In genomic region chr3:45167011-45167911, GRCh38 we compare ENCODE assay signal across 8 cellular contexts. TPM values are rescaled to one million over a fixed set of nuclear protein-coding genes. Genes with fewer than 3 reads are reported as not detected.
DNase-seq lines count a peak whose midpoint lies in the region; ATAC-seq and TF ChIP-seq lines count a peak whose summit lies in the region.

No MANE protein-coding gene starts in this region.

- peaks cover 4% of the 10 kb centered on the region for H3K36me3 Mint-ChIP-seq in activated naive CD4-positive, alpha-beta T cell treated with anti-CD3 and anti-CD28 coated beads, Interleukin-2, amount 50 U/mL, for 24 hours

- H3K27me3 ChIP-seq in SK-N-SH (ENCODE audit: insufficient read depth) (no peaks in the 10 kb centered on the region), parathyroid adenoma (ENCODE audit: control insufficient read depth, insufficient read depth, low read length) (no peaks in the 10 kb centered on the region), transverse colon (no peaks in the 10 kb centered on the region)

- H4K20me1 ChIP-seq in SK-N-SH (ENCODE audit: insufficient read depth), result no peaks in the 10 kb centered on the region

- TF ChIP-seq RAD21 in SK-N-SH (IDR thresholded peaks at IDR 0.05; ENCODE audit: low read length), result 0 out of 2 replicates have a peak, but pooled peaks have one; percentile 15

- DNase-seq in AG10803 (ENCODE audit: low read depth) (peak; percentile 96), Kasumi-1 (lab: John Stamatoyannopoulos, UW) (peak; percentile 97 to 98), SK-N-SH (peak; percentile 80), Right ventricle myocardium inferior (ENCODE audit: missing footprints) (peak; percentile 84), transverse colon (peak; percentile 92)

- peak; percentile 44 for TF ChIP-seq POLR2A in transverse colon (IDR thresholded peaks at IDR 0.05)

- H3F3A ChIP-seq in SK-N-SH (replicated peaks; ENCODE audit: insufficient read depth), result peaks cover 25% of the 10 kb centered on the region

- WGBS in SK-N-SH (ENCODE audit: low lambda C conversion rate), result 5% methylated on average over 23 of the region's 23 CpGs
- 25 to 32% methylated on average over 9 to 23 of the region's 23 CpGs for WGBS in transverse colon (ENCODE audit: low coverage in 1 of 2), 2 donors

- TF ChIP-seq CTCF in AG10803 (conservative IDR thresholded peaks at IDR 0.05; ENCODE audit: low read length), result no peak
- no peak for TF ChIP-seq CTCF in SK-N-SH (IDR thresholded peaks at IDR 0.05)
- no peak for TF ChIP-seq CTCF in parathyroid adenoma (IDR thresholded peaks at IDR 0.05)
- no peak for TF ChIP-seq CTCF in transverse colon (IDR thresholded peaks at IDR 0.05)

- H3K4me1 ChIP-seq in SK-N-SH (ENCODE audit: control insufficient read depth in 1 of 2, insufficient read depth in 2 of 2, low read depth in 1 of 2, low read length in 1 of 2), result peaks cover 26 to 30% of the 10 kb centered on the region in 2 experiments
- H3K4me1 ChIP-seq in parathyroid adenoma, result no peaks in the 10 kb centered on the region
- peaks cover 7 to 28% (median 12%) of the 10 kb centered on the region in 4 donors for H3K4me1 ChIP-seq in transverse colon

- in situ Hi-C loops in transverse colon (cut with MboI; ENCODE audit: low pct_ligation_motif_present in 1 of 4, low pct_unique_long_range_greater_than_20kb in 1 of 4, low sequenced_read_pairs in 3 of 4), result no loop called here

- H3K4me1 Mint-ChIP-seq in activated naive CD4-positive, alpha-beta T cell treated with anti-CD3 and anti-CD28 coated beads, Interleukin-2, amount 50 U/mL, for 24 hours, result peaks cover 41% of the 10 kb centered on the region

- H2AFZ ChIP-seq in SK-N-SH (ENCODE audit: low read depth) (peak overlapping the region; percentile 75), parathyroid adenoma (peak overlapping the region; percentile 43)

- H3K27ac Mint-ChIP-seq in activated naive CD4-positive, alpha-beta T cell treated with anti-CD3 and anti-CD28 coated beads, Interleukin-2, amount 50 U/mL, for 24 hours, result peak overlapping the region; percentile 96

- H3K9ac ChIP-seq in SK-N-SH (peak overlapping the region; percentile 83), parathyroid adenoma (no peak overlapping the region)

- CTCF ChIA-PET in SK-N-SH (lab: Yijun Ruan, JAX), result interaction anchor here (0.6 to 1.3 kb wide), 3 partner anchors 14 to 852 kb away, joined by 3 read pairs; no protein-coding TSS in a partner anchor

- H3K4me2 ChIP-seq in SK-N-SH, result peak overlapping the region; percentile 65
- H3K4me2 ChIP-seq in parathyroid adenoma (ENCODE audit: low read length), result no peak overlapping the region

- H3K4me3 ChIP-seq in AG10803 (ENCODE audit: low read length), result peak overlapping the region; percentile 12; the same call in 1 of the 2 replicates
- H3K4me3 ChIP-seq in SK-N-SH (ENCODE audit: low read depth in 2 of 2, low read length in 1 of 2), result peak overlapping the region; percentile 2 to 21; a peak in 3 of 4 replicates
- H3K4me3 ChIP-seq in parathyroid adenoma (ENCODE audit: low read depth, low read length), result no peak overlapping the region
- no peak overlapping the region for H3K4me3 ChIP-seq in transverse colon

- H3K27me3 Mint-ChIP-seq in activated naive CD4-positive, alpha-beta T cell treated with anti-CD3 and anti-CD28 coated beads, Interleukin-2, amount 50 U/mL, for 24 hours, result no peaks in the 10 kb centered on the region

- H3K36me3 ChIP-seq in SK-N-SH (replicated peaks in 1 of 2; ENCODE audit: control insufficient read depth in 1 of 2, insufficient read depth in 2 of 2, low read length in 1 of 2), result no peaks in the 10 kb centered on the region
- H3K36me3 ChIP-seq in parathyroid adenoma (ENCODE audit: control insufficient read depth, insufficient read depth, low read length), result no peaks in the 10 kb centered on the region
- H3K36me3 ChIP-seq in transverse colon, result no peaks in the 10 kb centered on the region

- no peaks in the 10 kb centered on the region for H3K9me3 Mint-ChIP-seq in activated naive CD4-positive, alpha-beta T cell treated with anti-CD3 and anti-CD28 coated beads, Interleukin-2, amount 50 U/mL, for 24 hours

- no peaks in the 10 kb centered on the region for H3K9me3 ChIP-seq in SK-N-SH
- H3K9me3 ChIP-seq in parathyroid adenoma (ENCODE audit: control insufficient read depth, low read length), result no peaks in the 10 kb centered on the region
- H3K9me3 ChIP-seq in transverse colon, result no peaks in the 10 kb centered on the region

- H3K4me3 Mint-ChIP-seq in activated naive CD4-positive, alpha-beta T cell treated with anti-CD3 and anti-CD28 coated beads, Interleukin-2, amount 50 U/mL, for 24 hours, result peak overlapping the region; percentile 74

- intact Hi-C loops in Right ventricle myocardium inferior (cut with DNase I), result loop anchor here (5.0 kb wide), 1 partner anchor 40 kb away; no protein-coding TSS in a partner anchor
- intact Hi-C loops in transverse colon (cut with DNase I; ENCODE audit: low total_unique reads), result no loop called here

- TF ChIP-seq EP300 in SK-N-SH (IDR thresholded peaks at IDR 0.05; ENCODE audit: borderline replicate concordance in 1 of 2, low read depth in 1 of 2, low read length in 1 of 2), result peak; percentile 52 to 59; a peak in 3 of 4 replicates
- TF ChIP-seq EP300 in transverse colon (IDR thresholded peaks at IDR 0.05; ENCODE audit: low read depth), result no peak

- H3K79me2 ChIP-seq in SK-N-SH (ENCODE audit: insufficient read depth), result no peaks in the 10 kb centered on the region
- H3K79me2 ChIP-seq in parathyroid adenoma, result no peaks in the 10 kb centered on the region

- peak overlapping the region; percentile 92 to 98 for H3K27ac ChIP-seq in SK-N-SH (ENCODE audit: low read depth in 2 of 2, low read length in 1 of 2)
- no peak overlapping the region for H3K27ac ChIP-seq in parathyroid adenoma
- peak overlapping the region; percentile 54 to 75 (median 66) for H3K27ac ChIP-seq in transverse colon

- POLR2A ChIA-PET in SK-N-SH (lab: Yijun Ruan, JAX), result no interaction called here

- no peaks in the 10 kb centered on the region for H3K9me2 ChIP-seq in SK-N-SH

- ATAC-seq in GM19467 (IDR thresholded peaks at IDR 0.05; ENCODE audit: unreplicated experiment) (peak; percentile 54), Right ventricle myocardium inferior (peak; percentile 66)

TF ChIP-seq in SK-N-SH, 30 proteins besides CTCF, POLR2A, EP300 and RAD21 (continues in another document):
- TF ChIP-seq USF2 (IDR thresholded peaks at IDR 0.05; ENCODE audit: borderline replicate concordance, low read depth, low read length) (no peak), POLR2AphosphoS5 (IDR thresholded peaks at IDR 0.05; ENCODE audit: low read depth, low read length) (peak; percentile 51), TAF1 (IDR thresholded peaks at IDR 0.05; ENCODE audit: borderline replicate concordance, low read depth, low read length) (peak; percentile 64; the same call in 1 of the 2 replicates), SMC3 (IDR thresholded peaks at IDR 0.05; ENCODE audit: low read depth, low read length) (0 out of 2 replicates have a peak, but pooled peaks have one; percentile 4), IRF3 (IDR thresholded peaks at IDR 0.05; ENCODE audit: low read depth, low read length) (no peak), MXI1 (IDR thresholded peaks at IDR 0.05; ENCODE audit: low read depth, low read length) (peak; percentile 62; the same call in 1 of the 2 replicates), TEAD4 (IDR thresholded peaks at IDR 0.05; ENCODE audit: borderline replicate concordance, insufficient read depth) (peak; percentile 63; the same call in 1 of the 2 replicates), PBX3 (IDR thresholded peaks at IDR 0.05) (peak; percentile 62)

RNA-seq across cellular contexts. Expression of gene CDCP1, which starts 21.1 kb away (rescaled TPM):
- polyA plus RNA-seq in SK-N-SH (2012; rRNA removed), result 2.7 and 3.6 TPM in 2 replicates
- polyA plus RNA-seq in SK-N-SH (2012; cell fraction: cytosol; rRNA removed), result 2.2 and 2.9 TPM in 2 replicates
- 2.1 and 2.8 TPM in 2 replicates for polyA plus RNA-seq in SK-N-SH (2012; cell fraction: nucleus; rRNA removed)
- 0.32 TPM for total RNA-seq in Right ventricle myocardium inferior
- total RNA-seq in transverse colon, result 10 to 100 TPM; 41.6 to 64.6 (median 53.4) TPM

RNA-seq across cellular contexts. Expression of gene TMEM158, which starts 58.8 kb away (rescaled TPM):
- polyA plus RNA-seq in SK-N-SH (2012; rRNA removed), result 38.0 and 76.4 TPM in 2 replicates
- polyA plus RNA-seq in SK-N-SH (2012; cell fraction: cytosol; rRNA removed), result 51.3 and 71.5 TPM in 2 replicates
- polyA plus RNA-seq in SK-N-SH (2012; cell fraction: nucleus; rRNA removed), result 36.4 and 50.9 TPM in 2 replicates
- total RNA-seq in Right ventricle myocardium inferior (0.60 TPM), transverse colon (10 to 100 TPM in 1 of 4 donors, 1 to 10 TPM in 1, under 1 TPM in 1, not detected in 1; 0.82 to 23.9 (median 1.7) TPM)

Comparison
In these comparisons a context has a peak if more than half of its experiments do, and no peak if none do; other contexts are left out.
1. H3K4me3 ChIP-seq: peak in AG10803 (single experiment) and SK-N-SH (2 of 2); none in parathyroid adenoma (single experiment) and transverse colon (0 of 4).
2. RNA of gene CDCP1, which starts 21.1 kb away (total RNA-seq): 41.6 to 64.6 TPM in transverse colon; 0.32 TPM in Right ventricle myocardium inferior (single experiment); every median in the first group is over 10 times any median in the second.
3. Peak in every context shown above with its lines, with median percentiles within 50 percentile points of each other: DNase-seq.